Comparison of ENCODE assay signal across 1 cellular context in the genomic region with DNA sequence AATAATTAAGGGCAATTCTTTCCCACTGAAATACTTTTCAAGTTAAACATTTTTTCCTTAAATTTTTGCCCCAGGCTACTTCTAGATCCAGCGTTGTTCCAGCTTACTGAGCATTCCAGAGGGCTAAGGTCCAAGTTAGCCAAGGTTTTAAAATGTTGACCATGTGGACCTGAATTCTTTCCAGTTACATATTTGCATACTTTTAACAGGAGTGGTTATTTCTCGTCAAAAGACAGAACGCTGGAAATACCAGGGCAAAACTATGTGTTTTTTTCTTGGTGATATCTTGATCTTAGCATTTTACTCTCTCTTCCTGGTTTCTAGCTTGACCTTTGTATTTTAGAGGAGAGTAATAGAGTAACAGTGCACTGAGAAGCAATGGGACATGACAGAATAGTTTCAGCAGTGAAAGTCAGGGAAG.
A peak's percentile ranks its signal among the peaks of the same experiment; 100 is the strongest.
TF ChIP-seq lines count a peak whose summit lies in the region.

No MANE protein-coding gene starts in this region.

TF ChIP-seq in liver, 16 proteins besides CTCF, POLR2A, EP300 and RAD21 (continued from another document):
- TF ChIP-seq, protein P1, sequence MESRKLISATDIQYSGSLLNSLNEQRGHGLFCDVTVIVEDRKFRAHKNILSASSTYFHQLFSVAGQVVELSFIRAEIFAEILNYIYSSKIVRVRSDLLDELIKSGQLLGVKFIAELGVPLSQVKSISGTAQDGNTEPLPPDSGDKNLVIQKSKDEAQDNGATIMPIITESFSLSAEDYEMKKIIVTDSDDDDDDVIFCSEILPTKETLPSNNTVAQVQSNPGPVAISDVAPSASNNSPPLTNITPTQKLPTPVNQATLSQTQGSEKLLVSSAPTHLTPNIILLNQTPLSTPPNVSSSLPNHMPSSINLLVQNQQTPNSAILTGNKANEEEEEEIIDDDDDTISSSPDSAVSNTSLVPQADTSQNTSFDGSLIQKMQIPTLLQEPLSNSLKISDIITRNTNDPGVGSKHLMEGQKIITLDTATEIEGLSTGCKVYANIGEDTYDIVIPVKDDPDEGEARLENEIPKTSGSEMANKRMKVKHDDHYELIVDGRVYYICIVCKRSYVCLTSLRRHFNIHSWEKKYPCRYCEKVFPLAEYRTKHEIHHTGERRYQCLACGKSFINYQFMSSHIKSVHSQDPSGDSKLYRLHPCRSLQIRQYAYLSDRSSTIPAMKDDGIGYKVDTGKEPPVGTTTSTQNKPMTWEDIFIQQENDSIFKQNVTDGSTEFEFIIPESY (IDR thresholded peaks at IDR 0.05) = no peak
- TF ChIP-seq SP1 (IDR thresholded peaks at IDR 0.05) = peak; percentile 80
- TF ChIP-seq GABPA (IDR thresholded peaks at IDR 0.05 in 1 of 2, conservative IDR thresholded peaks at IDR 0.05 in 1 of 2) = no peak
- peak; percentile 40 for TF ChIP-seq HNF4G (IDR thresholded peaks at IDR 0.05)
- peak; percentile 89 to 91 for TF ChIP-seq HNF4A (conservative IDR thresholded peaks at IDR 0.05)
